Comparison of ENCODE assay signal across 9 cellular contexts in the genomic region with DNA sequence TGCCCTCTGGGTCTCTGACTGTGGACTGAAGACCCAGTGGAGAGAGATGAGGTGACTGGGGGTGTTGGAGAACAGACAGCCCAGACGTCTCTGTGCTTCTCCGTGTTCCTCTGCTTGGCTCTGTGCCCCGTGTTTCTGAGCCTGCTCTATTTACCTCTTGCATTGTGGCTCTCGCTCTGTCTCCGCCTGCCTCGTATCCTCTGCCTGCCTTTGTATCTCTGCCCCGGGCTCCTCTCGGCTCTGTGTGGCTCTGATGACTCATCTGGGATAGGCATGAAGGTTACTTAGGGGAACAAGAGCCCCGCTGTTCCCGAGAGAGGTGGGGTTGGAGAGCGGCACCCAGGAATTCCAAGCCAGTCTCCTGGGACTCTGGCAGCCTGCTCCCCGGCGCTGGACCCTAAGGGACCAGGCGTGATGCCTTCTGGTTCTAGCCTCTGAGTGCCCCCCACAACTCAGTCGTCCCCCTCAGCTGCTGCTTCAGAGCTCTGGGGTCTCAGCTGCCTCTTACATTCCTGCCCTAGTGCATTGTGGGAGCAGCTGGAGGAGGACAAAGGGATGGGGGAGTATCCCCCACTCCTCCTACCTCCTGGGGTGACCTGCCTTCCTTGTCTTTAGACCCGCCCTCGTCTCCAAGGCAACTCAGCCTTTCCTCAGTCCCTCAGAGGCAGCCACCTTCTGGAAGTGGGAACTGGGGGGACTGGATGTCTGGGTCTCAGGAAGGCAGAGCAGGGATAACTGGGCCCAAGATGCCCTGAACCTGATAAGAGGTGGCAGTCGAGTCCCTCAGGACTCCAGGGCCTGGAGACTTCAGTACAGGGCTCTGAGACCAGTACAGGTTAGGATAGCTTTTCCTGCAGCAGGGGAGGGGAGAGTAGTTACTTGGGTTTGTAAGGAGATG. TPM values are rescaled to one million over a fixed set of nuclear protein-coding genes. Genes with fewer than 3 reads are reported as not detected.
DNase-seq lines count a peak whose midpoint lies in the region; ATAC-seq and TF ChIP-seq lines count a peak whose summit lies in the region.
"Had no signal": no experiment of that assay in that cellular context is flagged by ENCODE, and none has a peak within 500 bp of the region (broad histone marks: within the 10 kb centered on the region; RNA-seq: fewer than 3 reads in every experiment).

No MANE protein-coding gene starts in this region.

- peak overlapping the region; percentile 32 for H2BK12ac ChIP-seq in trophoblast cell (ENCODE audit: low read length)

- peak overlapping the region; percentile 35 for H4K8ac ChIP-seq in trophoblast cell (ENCODE audit: low read depth, low read length)

- no peaks in the 10 kb centered on the region for H3K36me3 Mint-ChIP-seq in activated CD8-positive, alpha-beta memory T cell treated with anti-CD3 and anti-CD28 coated beads, Interleukin-2, amount 10 ng/mL, durations not matched to agents 7 days and 5 days

- no peak for ATAC-seq in activated CD8-positive, alpha-beta memory T cell treated with anti-CD3 and anti-CD28 coated beads, Interleukin-2, amount 10 ng/mL, durations not matched to agents 7 days and 5 days
- ATAC-seq in GM19035 (IDR thresholded peaks at IDR 0.05; ENCODE audit: unreplicated experiment) (no peak), HG02973 (IDR thresholded peaks at IDR 0.05; ENCODE audit: unreplicated experiment) (no peak)

- TF ChIP-seq CTCF in right atrium auricular region (IDR thresholded peaks at IDR 0.05): no peak

- peak overlapping the region; percentile 59 for H3K4me2 ChIP-seq in trophoblast cell (ENCODE audit: low read length)

- H3K27me3 Mint-ChIP-seq in activated CD8-positive, alpha-beta memory T cell treated with anti-CD3 and anti-CD28 coated beads, Interleukin-2, amount 10 ng/mL, durations not matched to agents 7 days and 5 days: peaks cover 20% of the 10 kb centered on the region

- H2AK5ac ChIP-seq in trophoblast cell (ENCODE audit: low read length): peak overlapping the region; percentile 28

- H3K27ac ChIP-seq in right atrium auricular region (peak overlapping the region; percentile 88 to 95), trophoblast cell (ENCODE audit: low read depth, low read length) (peak overlapping the region; percentile 84)

- H2AFZ ChIP-seq in trophoblast cell (ENCODE audit: insufficient read depth, low read length, poor library complexity): peak overlapping the region; percentile 48

- no peak overlapping the region for H3K4me3 Mint-ChIP-seq in activated CD8-positive, alpha-beta memory T cell treated with anti-CD3 and anti-CD28 coated beads, Interleukin-2, amount 10 ng/mL, durations not matched to agents 7 days and 5 days

- H3K4me3 ChIP-seq in right atrium auricular region (peak overlapping the region; percentile 66 to 88), trophoblast cell (ENCODE audit: low read depth, low read length) (peak overlapping the region; percentile 74)

- H3K36me3 ChIP-seq in right atrium auricular region (peaks cover 12% of the 10 kb centered on the region), trophoblast cell (ENCODE audit: control insufficient read depth in 1 of 2, insufficient read depth in 2 of 2, low read length in 2 of 2) (peaks cover 28% of the 10 kb centered on the region in 2 experiments)

- H3K79me2 ChIP-seq in trophoblast cell (ENCODE audit: control insufficient read depth, insufficient read depth, low read length, poor library complexity): peaks cover 30% of the 10 kb centered on the region

- peak overlapping the region; percentile 64 for H2BK120ac ChIP-seq in trophoblast cell (ENCODE audit: insufficient read depth, low read length, poor library complexity)

- no peaks in the 10 kb centered on the region for H3K9me3 Mint-ChIP-seq in activated CD8-positive, alpha-beta memory T cell treated with anti-CD3 and anti-CD28 coated beads, Interleukin-2, amount 10 ng/mL, durations not matched to agents 7 days and 5 days (ENCODE audit: low read depth)

- H3K79me1 ChIP-seq in trophoblast cell (ENCODE audit: low read length): peaks cover 47% of the 10 kb centered on the region

- peak overlapping the region; percentile 20 for H3K9ac ChIP-seq in trophoblast cell (ENCODE audit: low read length)

- H3K14ac ChIP-seq in trophoblast cell (ENCODE audit: low read length): peak overlapping the region; percentile 60

- CTCF ChIA-PET in activated CD8-positive, alpha-beta memory T cell treated with anti-CD3 and anti-CD28 coated beads, Interleukin-2, amount 10 ng/mL, durations not matched to agents 7 days and 5 days (lab: Charles Lee): interaction anchor here (1.4 to 11.2 kb wide), 3 partner anchors 28 to 60 kb away, joined by 3 to 191 read pairs (median 15); partner anchors contain the start of gene VARS2

- no peak overlapping the region for H3K23ac ChIP-seq in trophoblast cell (ENCODE audit: low read length)

- H3K4ac ChIP-seq in trophoblast cell (ENCODE audit: low read depth, low read length): peak overlapping the region; percentile 64

- no peaks in the 10 kb centered on the region for H3K27me3 ChIP-seq in right atrium auricular region
- H3K27me3 ChIP-seq in trophoblast cell (ENCODE audit: insufficient read depth, low read length): no peaks in the 10 kb centered on the region

- H3K27ac Mint-ChIP-seq in activated CD8-positive, alpha-beta memory T cell treated with anti-CD3 and anti-CD28 coated beads, Interleukin-2, amount 10 ng/mL, durations not matched to agents 7 days and 5 days: no peak overlapping the region

- H4K91ac ChIP-seq in trophoblast cell (ENCODE audit: low read depth, low read length): peak overlapping the region; percentile 85

- H3K18ac ChIP-seq in trophoblast cell (ENCODE audit: low read length): peak overlapping the region; percentile 91

- H3K4me1 Mint-ChIP-seq in activated CD8-positive, alpha-beta memory T cell treated with anti-CD3 and anti-CD28 coated beads, Interleukin-2, amount 10 ng/mL, durations not matched to agents 7 days and 5 days: peaks cover 11% of the 10 kb centered on the region

- H2BK5ac ChIP-seq in trophoblast cell (ENCODE audit: low read depth, low read length, poor library complexity): peak overlapping the region; percentile 28

- H3K9me3 ChIP-seq in right atrium auricular region: no peaks in the 10 kb centered on the region
- H3K9me3 ChIP-seq in trophoblast cell (ENCODE audit: insufficient read depth, low read depth, low read length): no peaks in the 10 kb centered on the region

- peaks cover 0 to 59% of the 10 kb centered on the region in 2 donors for H3K4me1 ChIP-seq in right atrium auricular region
- H3K4me1 ChIP-seq in trophoblast cell (ENCODE audit: control insufficient read depth in 1 of 2, insufficient read depth in 2 of 2, low read length in 2 of 2): peaks cover 30 to 41% of the 10 kb centered on the region in 2 experiments

- H4K12ac ChIP-seq in trophoblast cell (ENCODE audit: low read depth, low read length): peak overlapping the region; percentile 64

- WGBS in trophoblast cell (ENCODE audit: extremely low coverage, insufficient coverage, insufficient read length): no CpG with 5 or more reads among the region's 18 CpGs

- peak; percentile 17 for DNase-seq in activated CD8-positive, alpha-beta memory T cell treated with anti-CD3 and anti-CD28 coated beads, Interleukin-2, amount 50 U/mL, for 4 hours
- DNase-seq in activated CD8-positive, alpha-beta memory T cell treated with anti-CD3 and anti-CD28 coated beads, Interleukin-2, amount 10 ng/mL, durations not matched to agents 7 days and 5 days: no peak
- peak; percentile 80 for DNase-seq in NCI-H460 (ENCODE audit: extremely low read depth, low read depth)
- peak in 45 of 56 donors; percentile 32 to 91 (median 62) for DNase-seq in amygdala (lab: John Stamatoyannopoulos, UW)
- DNase-seq in right atrium auricular region (ENCODE audit: low spot score): peak; percentile 79
- DNase-seq in trophoblast cell: peak; percentile 33 to 51

RNA-seq across cellular contexts. Expression of gene DDR1, which starts 1.9 kb away (rescaled TPM):
- 1 to 10 TPM; 3.8 to 4.9 TPM for total RNA-seq in activated CD8-positive, alpha-beta memory T cell treated with anti-CD3 and anti-CD28 coated beads, Interleukin-2, amount 10 ng/mL, durations not matched to agents 7 days and 5 days
- 18.4 and 23.8 TPM in 2 replicates for total RNA-seq in NCI-H460 (2014; rRNA removed; shearing (Covaris generic))
- polyA plus RNA-seq in NCI-H460 (2014; cell fraction: nucleus; rRNA removed): 22.5 and 24.5 TPM in 2 replicates
- total RNA-seq in right atrium auricular region: 100 to 1,000 TPM in 1 of 2 donors, 10 to 100 TPM in 1; 61.7 to 106 TPM
- polyA plus RNA-seq in trophoblast cell (2013): 137 and 142 TPM in 2 replicates

RNA-seq across cellular contexts. Expression of gene GTF2H4, which starts 21.8 kb away (rescaled TPM):
- total RNA-seq in activated CD8-positive, alpha-beta memory T cell treated with anti-CD3 and anti-CD28 coated beads, Interleukin-2, amount 10 ng/mL, durations not matched to agents 7 days and 5 days: 10 to 100 TPM; 30.0 to 34.9 TPM
- total RNA-seq in NCI-H460 (2014; rRNA removed; shearing (Covaris generic)): 16.2 and 16.9 TPM in 2 replicates
- 19.4 and 56.5 TPM in 2 replicates for polyA plus RNA-seq in NCI-H460 (2014; cell fraction: nucleus; rRNA removed)
- total RNA-seq in right atrium auricular region: 1 to 10 TPM; 3.6 to 4.0 TPM
- polyA plus RNA-seq in trophoblast cell (2013): 38.3 and 38.5 TPM in 2 replicates

RNA-seq across cellular contexts. Expression of gene VARS2, which starts 27.8 kb away (rescaled TPM):
- 10 to 100 TPM; 46.6 to 54.1 TPM for total RNA-seq in activated CD8-positive, alpha-beta memory T cell treated with anti-CD3 and anti-CD28 coated beads, Interleukin-2, amount 10 ng/mL, durations not matched to agents 7 days and 5 days
- 17.7 and 24.6 TPM in 2 replicates for total RNA-seq in NCI-H460 (2014; rRNA removed; shearing (Covaris generic))
- 50.1 and 82.0 TPM in 2 replicates for polyA plus RNA-seq in NCI-H460 (2014; cell fraction: nucleus; rRNA removed)
- 10 to 100 TPM; 12.1 to 13.6 TPM for total RNA-seq in right atrium auricular region
- polyA plus RNA-seq in trophoblast cell (2013): 10.5 and 10.6 TPM in 2 replicates

RNA-seq across cellular contexts. Expression of gene SFTA2, which starts 45.7 kb away (rescaled TPM):
- total RNA-seq in activated CD8-positive, alpha-beta memory T cell treated with anti-CD3 and anti-CD28 coated beads, Interleukin-2, amount 10 ng/mL, durations not matched to agents 7 days and 5 days: not detected
- total RNA-seq in NCI-H460 (2014; rRNA removed; shearing (Covaris generic)): not detected in 2 replicates
- polyA plus RNA-seq in NCI-H460 (2014; cell fraction: nucleus; rRNA removed): not detected in 2 replicates
- total RNA-seq in right atrium auricular region: not detected
- polyA plus RNA-seq in trophoblast cell (2013): not detected in 2 replicates
- total RNA-seq: endothelial cell of umbilical vein had no signal
- polyA plus RNA-seq: endothelial cell of umbilical vein had no signal

RNA-seq across cellular contexts. Expression of gene MUCL3, which starts 54.5 kb away (rescaled TPM):
- not detected for total RNA-seq in activated CD8-positive, alpha-beta memory T cell treated with anti-CD3 and anti-CD28 coated beads, Interleukin-2, amount 10 ng/mL, durations not matched to agents 7 days and 5 days
- total RNA-seq in NCI-H460 (2014; rRNA removed; shearing (Covaris generic)): 0.15 TPM in 1 of 2 replicates, not detected in the other
- not detected in 2 replicates for polyA plus RNA-seq in NCI-H460 (2014; cell fraction: nucleus; rRNA removed)
- total RNA-seq in right atrium auricular region: not detected
- 0.01 and 0.03 TPM in 2 replicates for polyA plus RNA-seq in trophoblast cell (2013)
- total RNA-seq: endothelial cell of umbilical vein had no signal
- polyA plus RNA-seq: endothelial cell of umbilical vein had no signal
